Comparison of ENCODE assay signal across 17 cellular contexts in genomic region chr5:56019306-56020272, GRCh38. TPM values are rescaled to one million over a fixed set of nuclear protein-coding genes. Genes with fewer than 3 reads are reported as not detected.
DNase-seq lines count a peak whose midpoint lies in the region; ATAC-seq and TF ChIP-seq lines count a peak whose summit lies in the region.
"Had no signal": no experiment of that assay in that cellular context is flagged by ENCODE, and none has a peak within 500 bp of the region (broad histone marks: within the 10 kb centered on the region; RNA-seq: fewer than 3 reads in every experiment).

No MANE protein-coding gene starts in this region.

- H3K4me3 ChIP-seq in left ventricle myocardium inferior (no peak overlapping the region), SK-N-SH (ENCODE audit: low read depth in 2 of 2, low read length in 1 of 2) (no peak overlapping the region), fibroblast of the aortic adventitia (ENCODE audit: low read depth, low read length) (no peak overlapping the region), vagina (no peak overlapping the region)
- H3K4me3 ChIP-seq: BLaER1, mucosa of descending colon, SJSA1 had no signal

- 86% methylated on average over 11 of the region's 11 CpGs for WGBS in SK-N-SH (ENCODE audit: low lambda C conversion rate)

- H3K4me1 ChIP-seq in left ventricle myocardium inferior = no peaks in the 10 kb centered on the region
- no peaks in the 10 kb centered on the region for H3K4me1 ChIP-seq in SK-N-SH (ENCODE audit: control insufficient read depth in 1 of 2, insufficient read depth in 2 of 2, low read depth in 1 of 2, low read length in 1 of 2)
- H3K4me1 ChIP-seq in vagina = peaks cover 14% of the 10 kb centered on the region
- H3K4me1 ChIP-seq: SJSA1 had no signal

- no peak for DNase-seq in left ventricle myocardium inferior
- DNase-seq in left cardiac atrium = no peak
- no peak for DNase-seq in SK-N-SH
- peak; percentile 82 for DNase-seq in fibroblast of the aortic adventitia (ENCODE audit: low read depth)
- no peak for DNase-seq in vagina (ENCODE audit: extremely low spot score in 2 of 2)
- DNase-seq in UCSD-AML1 (lab: John Stamatoyannopoulos, UW; ENCODE audit: unreplicated experiment) = no peak
- no peak for DNase-seq in superior temporal gyrus (ENCODE audit: extremely low spot score)
- DNase-seq: caudate nucleus; GDM1; mucosa of descending colon; NCI-H2107; stimulated activated CD4-positive, alpha-beta T cell treated with anti-CD3 and anti-CD28 coated beads, Interleukin-4, amount 100 ng/mL, for 1 hour had no signal

- TF ChIP-seq RAD21 in SK-N-SH (IDR thresholded peaks at IDR 0.05; ENCODE audit: low read length) = no peak

- H3K4me2 ChIP-seq in SK-N-SH = no peak overlapping the region
- H3K4me2 ChIP-seq: BLaER1 had no signal

- TF ChIP-seq CTCF in left ventricle myocardium inferior (IDR thresholded peaks at IDR 0.05; ENCODE audit: borderline replicate concordance) (no peak), SK-N-SH (IDR thresholded peaks at IDR 0.05) (no peak), fibroblast of the aortic adventitia (IDR thresholded peaks at IDR 0.05; ENCODE audit: insufficient read depth, low read length) (no peak), vagina (IDR thresholded peaks at IDR 0.05) (no peak)

- intact Hi-C loops in left ventricle myocardium inferior (cut with micrococcal nuclease) (no loop called here), left cardiac atrium (cut with DNase I) (no loop called here), vagina (cut with DNase I) (loop anchor here (10.0 kb wide), 1 partner anchor 55 kb away; no protein-coding TSS in a partner anchor)

- peaks cover 6% of the 10 kb centered on the region for H3F3A ChIP-seq in SK-N-SH (replicated peaks; ENCODE audit: insufficient read depth)

- H3K9me3 ChIP-seq in left ventricle myocardium inferior (replicated peaks) (no peaks in the 10 kb centered on the region), SK-N-SH (no peaks in the 10 kb centered on the region), vagina (no peaks in the 10 kb centered on the region)
- H3K9me3 ChIP-seq: mucosa of descending colon, SJSA1 had no signal

- H3K27me3 ChIP-seq in left ventricle myocardium inferior (ENCODE audit: low read depth) = no peaks in the 10 kb centered on the region
- H3K27me3 ChIP-seq in SK-N-SH (ENCODE audit: insufficient read depth) = no peaks in the 10 kb centered on the region
- H3K27me3 ChIP-seq in vagina = no peaks in the 10 kb centered on the region
- H3K27me3 ChIP-seq: BLaER1, SJSA1 had no signal

- TF ChIP-seq EP300 in SK-N-SH (IDR thresholded peaks at IDR 0.05; ENCODE audit: borderline replicate concordance in 1 of 2, low read depth in 1 of 2, low read length in 1 of 2) = no peak

- CTCF ChIA-PET in SK-N-SH (lab: Yijun Ruan, JAX) = no interaction called here

- H2AFZ ChIP-seq in SK-N-SH (ENCODE audit: low read depth) = peak overlapping the region; percentile 4; the same call in 1 of the 2 replicates

- no peak for TF ChIP-seq POLR2A in vagina (IDR thresholded peaks at IDR 0.05)

- no peak overlapping the region for H3K9ac ChIP-seq in SK-N-SH
- H3K9ac ChIP-seq: BLaER1 had no signal

- ATAC-seq in left cardiac atrium = no peak
- ATAC-seq in HG02870 (IDR thresholded peaks at IDR 0.05; ENCODE audit: unreplicated experiment) = no peak
- ATAC-seq: mucosa of descending colon, WTC11 had no signal

- POLR2A ChIA-PET in SK-N-SH (lab: Yijun Ruan, JAX) = no interaction called here

- no peaks in the 10 kb centered on the region for H4K20me1 ChIP-seq in SK-N-SH (ENCODE audit: insufficient read depth)
- H4K20me1 ChIP-seq: BLaER1 had no signal

- H3K27ac ChIP-seq in left ventricle myocardium inferior (replicated peaks) = peak overlapping the region; percentile 6
- H3K27ac ChIP-seq in SK-N-SH (ENCODE audit: low read depth in 2 of 2, low read length in 1 of 2) = peak overlapping the region in 1 of 2 experiments; percentile 37; a peak in 1 of 4 replicates
- peak overlapping the region; percentile 59 for H3K27ac ChIP-seq in vagina
- H3K27ac ChIP-seq: BLaER1, epithelial cell of prostate, SJSA1 had no signal

- no peaks in the 10 kb centered on the region for H3K79me2 ChIP-seq in SK-N-SH (ENCODE audit: insufficient read depth)

- H3K36me3 ChIP-seq in left ventricle myocardium inferior = no peaks in the 10 kb centered on the region
- no peaks in the 10 kb centered on the region for H3K36me3 ChIP-seq in SK-N-SH (replicated peaks in 1 of 2; ENCODE audit: control insufficient read depth in 1 of 2, insufficient read depth in 2 of 2, low read length in 1 of 2)
- no peaks in the 10 kb centered on the region for H3K36me3 ChIP-seq in vagina
- H3K36me3 ChIP-seq: BLaER1, SJSA1 had no signal

- no peaks in the 10 kb centered on the region for H3K9me2 ChIP-seq in SK-N-SH

TF ChIP-seq in SK-N-SH, 30 proteins besides CTCF, POLR2A, EP300 and RAD21 (continues in another document):
- no peak for TF ChIP-seq REST (IDR thresholded peaks at IDR 0.05; ENCODE audit: low read depth, low read length)
- no peak for TF ChIP-seq EZH2phosphoT487 (IDR thresholded peaks at IDR 0.05; ENCODE audit: borderline replicate concordance, low read depth)
- TF ChIP-seq, protein P1, sequence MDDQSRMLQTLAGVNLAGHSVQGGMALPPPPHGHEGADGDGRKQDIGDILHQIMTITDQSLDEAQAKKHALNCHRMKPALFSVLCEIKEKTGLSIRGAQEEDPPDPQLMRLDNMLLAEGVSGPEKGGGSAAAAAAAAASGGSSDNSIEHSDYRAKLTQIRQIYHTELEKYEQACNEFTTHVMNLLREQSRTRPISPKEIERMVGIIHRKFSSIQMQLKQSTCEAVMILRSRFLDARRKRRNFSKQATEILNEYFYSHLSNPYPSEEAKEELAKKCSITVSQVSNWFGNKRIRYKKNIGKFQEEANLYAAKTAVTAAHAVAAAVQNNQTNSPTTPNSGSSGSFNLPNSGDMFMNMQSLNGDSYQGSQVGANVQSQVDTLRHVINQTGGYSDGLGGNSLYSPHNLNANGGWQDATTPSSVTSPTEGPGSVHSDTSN (IDR thresholded peaks at IDR 0.05) = no peak
- TF ChIP-seq FOXM1 (IDR thresholded peaks at IDR 0.05; ENCODE audit: low read depth) = no peak
- no peak for TF ChIP-seq JUND (IDR thresholded peaks at IDR 0.05)
- no peak for TF ChIP-seq MEF2A (IDR thresholded peaks at IDR 0.05; ENCODE audit: borderline replicate concordance, low read depth)
- no peak for TF ChIP-seq USF2 (IDR thresholded peaks at IDR 0.05; ENCODE audit: borderline replicate concordance, low read depth, low read length)
- TF ChIP-seq MAX (IDR thresholded peaks at IDR 0.05; ENCODE audit: low read depth) = no peak
- no peak for TF ChIP-seq FOSL2 (IDR thresholded peaks at IDR 0.05; ENCODE audit: borderline replicate concordance, low read depth)
- TF ChIP-seq GATA2 (CRISPR knock-in tag; IDR thresholded peaks at IDR 0.05) = no peak
- no peak for TF ChIP-seq USF1 (IDR thresholded peaks at IDR 0.05; ENCODE audit: borderline replicate concordance, low read depth)
- no peak for TF ChIP-seq RFX5 (IDR thresholded peaks at IDR 0.05; ENCODE audit: low read length)
- TF ChIP-seq TEAD4 (IDR thresholded peaks at IDR 0.05; ENCODE audit: borderline replicate concordance, insufficient read depth) = no peak
- TF ChIP-seq SIN3A (IDR thresholded peaks at IDR 0.05; ENCODE audit: borderline replicate concordance, low read depth, low read length) = no peak

RNA-seq across cellular contexts. Expression of gene IL6ST, which starts 24.8 kb away (rescaled TPM):
- total RNA-seq in left ventricle myocardium inferior = 125 TPM
- total RNA-seq in left cardiac atrium = 100 to 1,000 TPM; 204 to 261 TPM
- polyA plus RNA-seq in SK-N-SH (2012; rRNA removed) = 16.0 and 21.1 TPM in 2 replicates
- 30.1 and 34.6 TPM in 2 replicates for polyA plus RNA-seq in SK-N-SH (2012; cell fraction: cytosol; rRNA removed)
- polyA plus RNA-seq in SK-N-SH (2012; cell fraction: nucleus; rRNA removed) = 6.7 and 17.2 TPM in 2 replicates
- 696 and 1,116 TPM in 2 replicates for total RNA-seq in fibroblast of the aortic adventitia (ENCODE audit: low replicate concordance)
- total RNA-seq in vagina = 312 TPM
